ENCODE assay signal across 8 cellular contexts in the genomic region with DNA sequence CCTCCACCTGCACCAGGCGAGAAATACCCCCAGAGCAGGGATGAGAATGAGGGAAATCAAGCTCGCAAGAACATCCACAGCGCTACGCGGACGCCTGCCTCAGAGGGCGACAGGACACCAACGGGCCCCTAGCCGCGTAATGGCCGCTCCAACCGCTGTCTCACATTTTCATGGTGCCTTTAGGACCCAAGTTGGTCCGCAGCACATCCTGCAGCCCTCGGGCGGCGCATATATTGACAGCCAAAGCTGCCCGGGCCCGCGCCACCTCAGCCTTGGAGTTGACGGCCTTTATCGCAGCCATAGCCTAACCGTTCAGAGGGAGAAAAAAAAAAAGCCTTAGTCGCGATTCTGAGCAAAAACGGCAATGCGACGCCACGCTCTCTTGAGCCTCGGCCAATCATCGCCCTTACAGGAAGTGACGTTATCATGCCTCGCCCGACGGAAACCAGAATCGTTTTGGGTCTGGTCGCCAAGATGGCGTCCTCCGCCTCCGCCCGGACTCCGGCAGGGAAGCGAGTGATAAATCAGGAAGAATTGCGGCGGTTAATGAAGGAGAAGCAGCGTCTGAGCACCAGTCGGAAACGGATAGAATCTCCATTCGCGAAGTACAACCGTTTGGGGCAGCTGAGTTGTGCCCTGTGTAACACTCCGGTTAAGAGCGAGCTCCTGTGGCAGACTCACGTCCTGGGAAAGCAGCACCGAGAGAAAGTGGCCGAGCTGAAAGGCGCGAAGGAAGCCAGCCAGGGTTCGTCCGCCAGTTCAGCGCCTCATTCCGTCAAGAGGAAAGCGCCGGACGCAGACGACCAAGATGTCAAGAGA. TPM values are rescaled to one million over a fixed set of nuclear protein-coding genes. Genes with fewer than 3 reads are reported as not detected.
A peak's percentile ranks its signal among the peaks of the same experiment; 100 is the strongest.
DNase-seq lines count a peak whose midpoint lies in the region; ATAC-seq and TF ChIP-seq lines count a peak whose summit lies in the region.

A gene with protein sequence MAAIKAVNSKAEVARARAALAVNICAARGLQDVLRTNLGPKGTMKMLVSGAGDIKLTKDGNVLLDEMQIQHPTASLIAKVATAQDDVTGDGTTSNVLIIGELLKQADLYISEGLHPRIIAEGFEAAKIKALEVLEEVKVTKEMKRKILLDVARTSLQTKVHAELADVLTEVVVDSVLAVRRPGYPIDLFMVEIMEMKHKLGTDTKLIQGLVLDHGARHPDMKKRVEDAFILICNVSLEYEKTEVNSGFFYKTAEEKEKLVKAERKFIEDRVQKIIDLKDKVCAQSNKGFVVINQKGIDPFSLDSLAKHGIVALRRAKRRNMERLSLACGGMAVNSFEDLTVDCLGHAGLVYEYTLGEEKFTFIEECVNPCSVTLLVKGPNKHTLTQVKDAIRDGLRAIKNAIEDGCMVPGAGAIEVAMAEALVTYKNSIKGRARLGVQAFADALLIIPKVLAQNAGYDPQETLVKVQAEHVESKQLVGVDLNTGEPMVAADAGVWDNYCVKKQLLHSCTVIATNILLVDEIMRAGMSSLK (minus strand): TSS at position 368 of the 819 bp plus-strand sequence. CDS start 67 bp downstream, at position 301.
A gene with protein sequence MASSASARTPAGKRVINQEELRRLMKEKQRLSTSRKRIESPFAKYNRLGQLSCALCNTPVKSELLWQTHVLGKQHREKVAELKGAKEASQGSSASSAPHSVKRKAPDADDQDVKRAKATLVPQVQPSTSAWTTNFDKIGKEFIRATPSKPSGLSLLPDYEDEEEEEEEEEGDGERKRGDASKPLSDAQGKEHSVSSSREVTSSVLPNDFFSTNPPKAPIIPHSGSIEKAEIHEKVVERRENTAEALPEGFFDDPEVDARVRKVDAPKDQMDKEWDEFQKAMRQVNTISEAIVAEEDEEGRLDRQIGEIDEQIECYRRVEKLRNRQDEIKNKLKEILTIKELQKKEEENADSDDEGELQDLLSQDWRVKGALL (plus strand): TSS at position 448 of the 819 bp plus-strand sequence. CDS start 27 bp downstream, at position 475.

- intact Hi-C loops in activated CD4-positive, alpha-beta T cell treated with anti-CD3 and anti-CD28 coated beads for 36 hours (cut with DNase I, micrococcal nuclease) = loop anchor here (1.0 to 10.0 kb wide), 11 partner anchors 19 to 1525 kb away; a partner anchor contains a TSS

- H3K27me3 Mint-ChIP-seq in activated CD4-positive, alpha-beta T cell treated with anti-CD3 and anti-CD28 coated beads for 36 hours = no peaks in the 10 kb centered on the region

- H3K27ac ChIP-seq in cingulate gyrus (ENCODE audit: low read depth, low read length) = peak within 1 kb of the TSS; percentile 97

- DNase-seq in Ammon's horn (ENCODE audit: low spot score) (peak; percentile 96), NCI-H510A (lab: John Stamatoyannopoulos, UW) (peak; percentile 74), kidney glomerular epithelial cell (lab: John Stamatoyannopoulos, UW) (peak; percentile 87)
- DNase-seq in activated CD4-positive, alpha-beta T cell treated with anti-CD3 and anti-CD28 coated beads for 36 hours = peak; percentile 95
- peak; percentile 85 to 86 for DNase-seq in stimulated activated CD4-positive, alpha-beta T cell treated with anti-CD3 and anti-CD28 coated beads, Interleukin-15, amount 100 ng/mL, for 48 hours (ENCODE audit: low read depth in 2 of 2)

- peak; percentile 93 for TF ChIP-seq POLR2A in GM19193 (IDR thresholded peaks at IDR 0.05; ENCODE audit: extremely low read depth, insufficient read depth, insufficient read length)

- POLR2A ChIA-PET in activated CD4-positive, alpha-beta T cell treated with anti-CD3 and anti-CD28 coated beads for 36 hours (lab: Charles Lee) = no interaction called here

- H3K4me3 Mint-ChIP-seq in activated CD4-positive, alpha-beta T cell treated with anti-CD3 and anti-CD28 coated beads for 36 hours = peak within 1 kb of the TSS; percentile 99

- H3K9me3 Mint-ChIP-seq in activated CD4-positive, alpha-beta T cell treated with anti-CD3 and anti-CD28 coated beads for 36 hours (ENCODE audit: low read depth) = no peaks in the 10 kb centered on the region

- H3K27ac Mint-ChIP-seq in activated CD4-positive, alpha-beta T cell treated with anti-CD3 and anti-CD28 coated beads for 36 hours = peak within 1 kb of the TSS; percentile 100

- H3K36me3 Mint-ChIP-seq in activated CD4-positive, alpha-beta T cell treated with anti-CD3 and anti-CD28 coated beads for 36 hours (ENCODE audit: low read depth) = peaks cover 25% of the 10 kb centered on the region

- CTCF ChIA-PET in activated CD4-positive, alpha-beta T cell treated with anti-CD3 and anti-CD28 coated beads for 36 hours (lab: Charles Lee) = interaction anchor here (1.0 kb wide), 2 partner anchors 9 to 19 kb away, joined by 3 to 5 read pairs; a partner anchor contains a TSS

- H3K4me1 Mint-ChIP-seq in activated CD4-positive, alpha-beta T cell treated with anti-CD3 and anti-CD28 coated beads for 36 hours = peaks cover 26% of the 10 kb centered on the region

- ATAC-seq in HG03432 (IDR thresholded peaks at IDR 0.05; ENCODE audit: unreplicated experiment) = peak; percentile 87
- ATAC-seq in activated CD4-positive, alpha-beta T cell treated with anti-CD3 and anti-CD28 coated beads for 36 hours = peak; percentile 91

RNA-seq across cellular contexts. Expression of the first gene that starts in this region (rescaled TPM):
- 1 to 10 TPM in 1 of 2 experiments, under 1 TPM in 1; 0.95 to 1.6 TPM for total RNA-seq in activated CD4-positive, alpha-beta T cell treated with anti-CD3 and anti-CD28 coated beads for 36 hours

RNA-seq across cellular contexts. Expression of the second gene that starts in this region (rescaled TPM):
- total RNA-seq in activated CD4-positive, alpha-beta T cell treated with anti-CD3 and anti-CD28 coated beads for 36 hours = 10 to 100 TPM; 20.0 TPM

Comparison
In these comparisons a context has a peak if more than half of its experiments do, and no peak if none do; other contexts are left out.
1. Peak in every context shown above with its lines: DNase-seq, ATAC-seq and H3K27ac ChIP-seq.